Comparison of ENCODE assay signal across 18 cellular contexts in genomic region chr6:34316442-34317171, GRCh38.
DNase-seq lines count a peak whose midpoint lies in the region; ATAC-seq, FAIRE-seq and TF ChIP-seq lines count a peak whose summit lies in the region.
"Had no signal": no experiment of that assay in that cellular context is flagged by ENCODE, and none has a peak within 500 bp of the region (broad histone marks: within the 10 kb centered on the region; RNA-seq: fewer than 3 reads in every experiment).

No MANE protein-coding gene starts in this region.

- TF ChIP-seq CTCF in OCI-LY7 (conservative IDR thresholded peaks at IDR 0.05; ENCODE audit: low read length), result no peak
- TF ChIP-seq CTCF in H1 (IDR thresholded peaks at IDR 0.05; ENCODE audit: control extremely low read depth in 1 of 3, insufficient read depth in 1 of 3, low read depth in 1 of 3, low read length in 3 of 3), result no peak
- no peak for TF ChIP-seq CTCF in SK-N-SH (IDR thresholded peaks at IDR 0.05)

- H2BK20ac ChIP-seq in H1 (ENCODE audit: low read length), result no peak overlapping the region

- H3K27ac ChIP-seq in OCI-LY7 (ENCODE audit: low read depth, low read length, poor library complexity, severe bottlenecking), result peak overlapping the region; percentile 77
- H3K27ac ChIP-seq in H1 (ENCODE audit: low read depth, low read length), result no peak overlapping the region
- H3K27ac ChIP-seq in SK-N-SH (ENCODE audit: low read depth in 2 of 2, low read length in 1 of 2), result no peak overlapping the region
- H3K27ac ChIP-seq: cardiac muscle cell, neural progenitor cell, sigmoid colon, testis had no signal

- H2BK120ac ChIP-seq in H1 (replicated peaks; ENCODE audit: low read depth, low read length), result no peak overlapping the region

- POLR2A ChIA-PET in OCI-LY7 (lab: Charles Lee) (interaction anchor here (1.1 to 1.6 kb wide), 2 partner anchors 21 to 78 kb away, joined by 3 to 5 read pairs; no protein-coding TSS in a partner anchor), H1 (lab: Charles Lee; ENCODE audit: partially characterized antibody) (interaction anchor here (0.6 kb wide), 1 partner anchor 8 kb away, joined by 3 read pairs; no protein-coding TSS in a partner anchor), SK-N-SH (lab: Yijun Ruan, JAX) (no interaction called here)

- no peak for FAIRE-seq in H1 (lab: Jason Lieb, UNC)
- FAIRE-seq: A204.1 had no signal

- H3K23ac ChIP-seq in H1 (ENCODE audit: insufficient read length), result no peak overlapping the region

- H3K27me3 ChIP-seq in H1 (replicated peaks in 1 of 4; ENCODE audit: control insufficient read depth in 3 of 4, extremely low read depth in 1 of 4, insufficient read depth in 3 of 4, low read length in 3 of 4) (no peaks in the 10 kb centered on the region), SK-N-SH (ENCODE audit: insufficient read depth) (no peaks in the 10 kb centered on the region)
- H3K27me3 ChIP-seq: cardiac muscle cell, neural progenitor cell, sigmoid colon, testis had no signal

- CTCF ChIA-PET in OCI-LY7 (lab: Charles Lee; ENCODE audit: unreplicated experiment), result no interaction called here
- CTCF ChIA-PET in H1 (lab: Charles Lee; ENCODE audit: partially characterized antibody), result no interaction called here
- CTCF ChIA-PET in SK-N-SH (lab: Yijun Ruan, JAX), result interaction anchor here (1.3 kb wide), 1 partner anchor 27 kb away, joined by 3 read pairs; no protein-coding TSS in a partner anchor

- H2AFZ ChIP-seq in OCI-LY7 (ENCODE audit: low read length), result no peak overlapping the region
- no peak overlapping the region for H2AFZ ChIP-seq in H1 (ENCODE audit: low read length)
- H2AFZ ChIP-seq in SK-N-SH (ENCODE audit: low read depth), result no peak overlapping the region
- H2AFZ ChIP-seq: neural progenitor cell had no signal

- BruUV-seq in OCI-LY7 (replicated peaks; lab: Mats Ljungman, UMichigan), result no TSS peak

- H4K91ac ChIP-seq in H1 (replicated peaks; ENCODE audit: insufficient read length, low read length), result no peak overlapping the region

- ATAC-seq in stimulated activated naive B cell treated with anti-CD40 and anti-IgM and Interleukin-4, amounts not matched to agents 10 μg/mL and 1 μg/mL and 100 μg/mL, for 72 hours (replicated peaks), result peak in 1 of 2 donors; percentile 14
- ATAC-seq in GM21423 (IDR thresholded peaks at IDR 0.05; ENCODE audit: unreplicated experiment) (no peak), GM21619 (IDR thresholded peaks at IDR 0.05; ENCODE audit: unreplicated experiment) (no peak)
- ATAC-seq: left lobe of liver had no signal

- no peaks in the 10 kb centered on the region for H3K9me3 Mint-ChIP-seq in activated T-cell treated with anti-CD3 and anti-CD28 coated beads, Interleukin-2, amount 50 U/mL, for 24 hours
- no peaks in the 10 kb centered on the region for H3K9me3 Mint-ChIP-seq in stimulated activated naive B cell treated with anti-CD40 and anti-IgM and Interleukin-4, amounts not matched to agents 10 μg/mL and 1 μg/mL and 100 μg/mL, for 72 hours
- H3K9me3 Mint-ChIP-seq: neural progenitor cell had no signal

- peaks cover 55% of the 10 kb centered on the region; the same call in 1 of the 2 replicates for H3K79me2 ChIP-seq in OCI-LY7 (ENCODE audit: insufficient read depth, low read depth, low read length)
- H3K79me2 ChIP-seq in H1 (ENCODE audit: control insufficient read depth in 1 of 2, insufficient read depth in 2 of 2, low read length in 2 of 2), result peaks cover 0 to 9% of the 10 kb centered on the region in 2 experiments; a peak in 2 of 4 replicates
- peaks cover 23% of the 10 kb centered on the region for H3K79me2 ChIP-seq in SK-N-SH (ENCODE audit: insufficient read depth)

- peaks cover 59% of the 10 kb centered on the region for H3K4me1 Mint-ChIP-seq in activated T-cell treated with anti-CD3 and anti-CD28 coated beads, Interleukin-2, amount 50 U/mL, for 24 hours (ENCODE audit: low read depth)
- H3K4me1 Mint-ChIP-seq in stimulated activated naive B cell treated with anti-CD40 and anti-IgM and Interleukin-4, amounts not matched to agents 10 μg/mL and 1 μg/mL and 100 μg/mL, for 72 hours, result peaks cover 37 to 68% of the 10 kb centered on the region in 2 donors

- peak overlapping the region; percentile 35 for H3K4me3 ChIP-seq in OCI-LY7 (ENCODE audit: low read depth, low read length, poor library complexity, severe bottlenecking)
- no peak overlapping the region for H3K4me3 ChIP-seq in H1 (ENCODE audit: extremely low read depth in 1 of 4, insufficient read depth in 2 of 4, low read depth in 3 of 4, low read length in 4 of 4)
- H3K4me3 ChIP-seq in SK-N-SH (ENCODE audit: low read depth in 2 of 2, low read length in 1 of 2), result no peak overlapping the region
- H3K4me3 ChIP-seq: cardiac muscle cell, neural progenitor cell, sigmoid colon, testis had no signal

- H3K9me2 ChIP-seq in OCI-LY7 (ENCODE audit: insufficient read depth, low read length) (no peaks in the 10 kb centered on the region), SK-N-SH (no peaks in the 10 kb centered on the region)

- H3K4ac ChIP-seq in H1 (replicated peaks; ENCODE audit: insufficient read length, low read depth, low read length), result no peak overlapping the region

- H3K18ac ChIP-seq in H1 (ENCODE audit: extremely low read depth, low read length), result no peak overlapping the region

- intact Hi-C loops in OCI-LY7 (cut with micrococcal nuclease; ENCODE audit: unreplicated experiment), result loop anchor here (2.0 kb wide), 1 partner anchor 76 kb away; the partner anchor contains the start of gene NUDT3

- H3K4me2 ChIP-seq in OCI-LY7 (ENCODE audit: low read length) (peak overlapping the region; percentile 78), H1 (ENCODE audit: insufficient read depth in 1 of 2, low read depth in 2 of 2, low read length in 2 of 2) (peak overlapping the region; percentile 23 to 48; a peak in 3 of 4 replicates), SK-N-SH (no peak overlapping the region)
- H3K4me2 ChIP-seq: neural progenitor cell had no signal

- no peaks in the 10 kb centered on the region for H3K9me3 ChIP-seq in OCI-LY7 (ENCODE audit: low read length)
- no peaks in the 10 kb centered on the region for H3K9me3 ChIP-seq in H1 (ENCODE audit: insufficient read depth in 2 of 2, low read depth in 1 of 2, low read length in 1 of 2)
- H3K9me3 ChIP-seq in SK-N-SH, result no peaks in the 10 kb centered on the region
- H3K9me3 ChIP-seq: sigmoid colon, testis had no signal

- no peaks in the 10 kb centered on the region for H3K23me2 ChIP-seq in H1 (ENCODE audit: low read depth, low read length)

- TF ChIP-seq POLR2A in H1 (IDR thresholded peaks at IDR 0.05; ENCODE audit: control extremely low read depth in 1 of 2, low read depth in 2 of 2, low read length in 2 of 2), result no peak

- H3K4me3 Mint-ChIP-seq in activated T-cell treated with anti-CD3 and anti-CD28 coated beads, Interleukin-2, amount 50 U/mL, for 24 hours, result no peak overlapping the region
- peak overlapping the region; percentile 28 to 65 for H3K4me3 Mint-ChIP-seq in stimulated activated naive B cell treated with anti-CD40 and anti-IgM and Interleukin-4, amounts not matched to agents 10 μg/mL and 1 μg/mL and 100 μg/mL, for 72 hours
- H3K4me3 Mint-ChIP-seq: neural progenitor cell had no signal

- H3K27me3 Mint-ChIP-seq in activated T-cell treated with anti-CD3 and anti-CD28 coated beads, Interleukin-2, amount 50 U/mL, for 24 hours, result no peaks in the 10 kb centered on the region
- no peaks in the 10 kb centered on the region for H3K27me3 Mint-ChIP-seq in stimulated activated naive B cell treated with anti-CD40 and anti-IgM and Interleukin-4, amounts not matched to agents 10 μg/mL and 1 μg/mL and 100 μg/mL, for 72 hours

- H2BK5ac ChIP-seq in H1 (ENCODE audit: low read depth, low read length), result no peak overlapping the region

- H3K4me1 ChIP-seq in OCI-LY7 (ENCODE audit: insufficient read depth, low read length, poor library complexity, severe bottlenecking) (peaks cover 56% of the 10 kb centered on the region), H1 (replicated peaks in 1 of 4; ENCODE audit: control insufficient read depth in 3 of 4, insufficient read depth in 4 of 4, low read length in 3 of 4) (peaks cover 0 to 11% (median 6%) of the 10 kb centered on the region in 4 experiments; a peak in 4 of 7 replicates), SK-N-SH (ENCODE audit: control insufficient read depth in 1 of 2, insufficient read depth in 2 of 2, low read depth in 1 of 2, low read length in 1 of 2) (no peaks in the 10 kb centered on the region)

- WGBS in H1 (ENCODE audit: extremely low coverage in 1 of 2, insufficient coverage in 1 of 2, insufficient read length in 1 of 2, insufficient replicate concordance in 2 of 2, low coverage in 1 of 2, low lambda C conversion rate in 2 of 2, missing lambda C conversion rate in 1 of 2), 2 experiments, result 78% methylated on average over 1 of the region's 1 CpG; no CpG with 5 or more reads in 1 of the 2 experiments
- 100% methylated on average over 1 of the region's 1 CpG for WGBS in SK-N-SH (ENCODE audit: low lambda C conversion rate)

- TF ChIP-seq RAD21 in H1 (IDR thresholded peaks at IDR 0.05 in 1 of 2, conservative IDR thresholded peaks at IDR 0.05 in 1 of 2; ENCODE audit: low read depth in 2 of 2, low read length in 2 of 2), result no peak
- no peak for TF ChIP-seq RAD21 in SK-N-SH (IDR thresholded peaks at IDR 0.05; ENCODE audit: low read length)

- no peaks in the 10 kb centered on the region for H3K79me1 ChIP-seq in H1 (ENCODE audit: low read depth, low read length)

- H3F3A ChIP-seq in SK-N-SH (replicated peaks; ENCODE audit: insufficient read depth), result peaks cover 3% of the 10 kb centered on the region

- H3K9ac ChIP-seq in H1 (replicated peaks in 1 of 4; ENCODE audit: extremely low read depth in 1 of 4, low read depth in 3 of 4, low read length in 3 of 4) (peak overlapping the region in 1 of 4 experiments; percentile 10; a peak in 1 of 7 replicates), SK-N-SH (no peak overlapping the region)
- H3K9ac ChIP-seq: neural progenitor cell had no signal

- DNase-seq in activated T-cell treated with anti-CD3 and anti-CD28 coated beads, Interleukin-2, amount 50 U/mL, for 24 hours, result no peak
- DNase-seq in activated T-cell treated with anti-CD3 and anti-CD28 coated beads for 4 hours (no peak), OCI-LY7 (ENCODE audit: low spot score) (no peak), H1 (ENCODE audit: low read depth in 1 of 2, low spot score in 2 of 2) (no peak), SK-N-SH (no peak)
- DNase-seq in stimulated activated naive B cell treated with anti-CD40 and anti-IgM and Interleukin-4, amounts not matched to agents 10 μg/mL and 1 μg/mL and 100 μg/mL, for 72 hours, result no peak
- DNase-seq: activated CD4-positive, alpha-beta T cell treated with anti-CD3 and anti-CD28 coated beads for 4 hours; activated gamma-delta T cell; DMS 273 treated with DMSO at 0.1 percent for 48 hours; NCI-H2107; sigmoid colon; testis had no signal

- H3K27ac Mint-ChIP-seq in activated T-cell treated with anti-CD3 and anti-CD28 coated beads, Interleukin-2, amount 50 U/mL, for 24 hours, result peak overlapping the region; percentile 48
- peak overlapping the region; percentile 68 for H3K27ac Mint-ChIP-seq in stimulated activated naive B cell treated with anti-CD40 and anti-IgM and Interleukin-4, amounts not matched to agents 10 μg/mL and 1 μg/mL and 100 μg/mL, for 72 hours

- no peak overlapping the region for H2AK5ac ChIP-seq in H1 (ENCODE audit: low read depth, low read length)

- H3K36me3 ChIP-seq in OCI-LY7 (ENCODE audit: insufficient read depth, low read length) (no peaks in the 10 kb centered on the region), H1 (ENCODE audit: control insufficient read depth in 2 of 4, insufficient read depth in 4 of 4, low read length in 3 of 4) (no peaks in the 10 kb centered on the region), SK-N-SH (replicated peaks in 1 of 2; ENCODE audit: control insufficient read depth in 1 of 2, insufficient read depth in 2 of 2, low read length in 1 of 2) (no peaks in the 10 kb centered on the region)
- H3K36me3 ChIP-seq: cardiac muscle cell, neural progenitor cell, sigmoid colon had no signal

- H4K20me1 ChIP-seq in OCI-LY7 (ENCODE audit: insufficient read depth, low read length) (no peaks in the 10 kb centered on the region), H1 (replicated peaks in 1 of 2; ENCODE audit: control insufficient read depth in 1 of 2, insufficient read depth in 2 of 2, low read length in 2 of 2) (peaks cover 0 to 5% of the 10 kb centered on the region in 2 experiments), SK-N-SH (ENCODE audit: insufficient read depth) (peaks cover 13% of the 10 kb centered on the region)

- peaks cover 12% of the 10 kb centered on the region for H3K36me3 Mint-ChIP-seq in activated T-cell treated with anti-CD3 and anti-CD28 coated beads, Interleukin-2, amount 50 U/mL, for 24 hours (ENCODE audit: low read depth)
- peaks cover 2 to 20% of the 10 kb centered on the region in 2 donors for H3K36me3 Mint-ChIP-seq in stimulated activated naive B cell treated with anti-CD40 and anti-IgM and Interleukin-4, amounts not matched to agents 10 μg/mL and 1 μg/mL and 100 μg/mL, for 72 hours

- no peak overlapping the region for H3K56ac ChIP-seq in H1 (replicated peaks; ENCODE audit: insufficient read length, low read depth, low read length)

- no peak overlapping the region for H2BK15ac ChIP-seq in H1 (ENCODE audit: low read length)

- no peak for TF ChIP-seq EP300 in H1 (IDR thresholded peaks at IDR 0.05; ENCODE audit: borderline replicate concordance in 1 of 2, low read depth in 2 of 2, low read length in 2 of 2)
- TF ChIP-seq EP300 in SK-N-SH (IDR thresholded peaks at IDR 0.05; ENCODE audit: borderline replicate concordance in 1 of 2, low read depth in 1 of 2, low read length in 1 of 2), result no peak

- H4K8ac ChIP-seq in H1 (ENCODE audit: extremely low read depth, insufficient read depth, low read length), result no peak overlapping the region

- no peak overlapping the region; the same call in 1 of the 2 replicates for H2BK12ac ChIP-seq in H1 (ENCODE audit: low read depth, low read length)

- H3K14ac ChIP-seq in H1 (ENCODE audit: insufficient read length), result no peak overlapping the region

- H4K5ac ChIP-seq in H1 (ENCODE audit: insufficient read length, low read depth, low read length), result no peak overlapping the region
